9 cellular contexts compared by ENCODE assay signal in the genomic region with DNA sequence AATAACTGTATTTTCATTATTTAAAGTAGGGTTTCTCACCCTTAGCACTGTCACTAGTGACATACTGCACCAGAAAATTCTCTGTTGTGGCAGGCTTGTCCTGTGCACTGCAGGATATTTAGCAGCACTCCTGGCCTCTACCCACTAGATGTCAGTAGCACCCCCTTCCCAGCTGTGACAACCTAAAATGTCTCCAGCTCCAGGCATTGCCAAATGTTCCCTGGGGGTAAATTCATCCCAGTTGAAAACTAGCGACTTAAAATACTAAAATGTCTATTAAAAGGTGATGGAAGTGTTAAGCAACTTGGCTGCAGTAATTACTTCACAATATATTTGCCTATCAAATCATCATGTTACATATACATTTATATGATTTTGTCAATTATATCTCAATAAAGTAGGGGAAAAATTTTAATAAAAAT.
DNase-seq lines count a peak whose midpoint lies in the region; ATAC-seq and TF ChIP-seq lines count a peak whose summit lies in the region.
"Had no signal": no experiment of that assay in that cellular context is flagged by ENCODE, and none has a peak within 500 bp of the region (broad histone marks: within the 10 kb centered on the region; RNA-seq: fewer than 3 reads in every experiment).

No MANE protein-coding gene starts in this region.

- H3K9me3 ChIP-seq in effector memory CD4-positive, alpha-beta T cell (ENCODE audit: control insufficient read depth, low read length) = no peaks in the 10 kb centered on the region
- H3K9me3 ChIP-seq: BLaER1 treated with 17β-estradiol and CSF1 and Interleukin-3, amounts not matched to agents 10 nM and 100 nM had no signal

- H3K9me3 Mint-ChIP-seq in mesothelial cell of epicardium = no peaks in the 10 kb centered on the region

- ATAC-seq in HG03280 (IDR thresholded peaks at IDR 0.05; ENCODE audit: unreplicated experiment) = peak; percentile 95

- H3K4me3 ChIP-seq in effector memory CD4-positive, alpha-beta T cell (ENCODE audit: insufficient read depth, low read depth, low read length, poor library complexity, severe bottlenecking) = no peak overlapping the region
- H3K4me3 ChIP-seq: BLaER1 treated with 17β-estradiol and CSF1 and Interleukin-3, amounts not matched to agents 10 nM and 100 nM had no signal

- H3K27me3 Mint-ChIP-seq in mesothelial cell of epicardium (ENCODE audit: low read depth) = no peaks in the 10 kb centered on the region

- H3K36me3 Mint-ChIP-seq in mesothelial cell of epicardium = peaks cover 5% of the 10 kb centered on the region

- no peak overlapping the region for H3K4me3 Mint-ChIP-seq in mesothelial cell of epicardium

- TF ChIP-seq CTCF in mesothelial cell of epicardium (IDR thresholded peaks at IDR 0.05; ENCODE audit: unreplicated experiment) = peak; percentile 51

- no peaks in the 10 kb centered on the region for H3K27me3 ChIP-seq in effector memory CD4-positive, alpha-beta T cell (replicated peaks; ENCODE audit: control insufficient read depth, insufficient read depth, low read length, poor library complexity, severe bottlenecking)
- H3K27me3 ChIP-seq: BLaER1 treated with 17β-estradiol and CSF1 and Interleukin-3, amounts not matched to agents 10 nM and 100 nM had no signal

- no peak overlapping the region for H3K27ac Mint-ChIP-seq in mesothelial cell of epicardium

- peaks cover 25% of the 10 kb centered on the region for H3K36me3 ChIP-seq in effector memory CD4-positive, alpha-beta T cell (ENCODE audit: control insufficient read depth, insufficient read depth, low read length)

- H3K4me1 ChIP-seq in effector memory CD4-positive, alpha-beta T cell (ENCODE audit: control insufficient read depth, insufficient read depth, low read length, poor library complexity, severe bottlenecking) = no peaks in the 10 kb centered on the region

- H3K4me1 Mint-ChIP-seq in mesothelial cell of epicardium = no peaks in the 10 kb centered on the region

- peak; percentile 74 for DNase-seq in NCI-H2107 treated with DMSO at 0.1 percent for 48 hours (lab: John Stamatoyannopoulos, UW; ENCODE audit: unreplicated experiment)
- no peak for DNase-seq in NCI-H2107 (lab: John Stamatoyannopoulos, UW)
- peak; percentile 12 to 59 for DNase-seq in NCI-H526 (lab: John Stamatoyannopoulos, UW)
- DNase-seq in activated CD4-positive, alpha-beta T cell treated with anti-CD3 and anti-CD28 coated beads, Interleukin-2, amount 50 U/mL, for 1 hour = peak; percentile 55
- DNase-seq in effector memory CD4-positive, alpha-beta T cell = peak; percentile 29 to 50 (median 37)
- peak in 1 of 2 experiments; percentile 48 for DNase-seq in mesothelial cell of epicardium (ENCODE audit: low spot score in 2 of 2, unreplicated experiment in 2 of 2)
- peak; percentile 34 for DNase-seq in stimulated activated CD8-positive, alpha-beta memory T cell treated with anti-CD3 and anti-CD28 coated beads, Interleukin-4, amount 100 ng/mL, for 24 hours (ENCODE audit: low read depth)

- H3K27ac ChIP-seq in effector memory CD4-positive, alpha-beta T cell (ENCODE audit: insufficient read depth, low read length, poor library complexity, severe bottlenecking) = no peak overlapping the region
